In genomic region chr11:114202011-114202609, GRCh38 we compare ENCODE assay signal across 19 cellular contexts.
A peak's percentile ranks its signal among the peaks of the same experiment; 100 is the strongest.
DNase-seq lines count a peak whose midpoint lies in the region; ATAC-seq and TF ChIP-seq lines count a peak whose summit lies in the region.
"Had no signal": no experiment of that assay in that cellular context is flagged by ENCODE, and none has a peak within 500 bp of the region (broad histone marks: within the 10 kb centered on the region; RNA-seq: fewer than 3 reads in every experiment).

No MANE protein-coding gene starts in this region.

- H3K27me3 Mint-ChIP-seq in activated naive CD8-positive, alpha-beta T cell treated with anti-CD3 and anti-CD28 coated beads, Interleukin-2, amount 10 ng/mL, durations not matched to agents 7 days and 5 days: no peaks in the 10 kb centered on the region
- no peaks in the 10 kb centered on the region for H3K27me3 Mint-ChIP-seq in activated naive CD8-positive, alpha-beta T cell treated with anti-CD3 and anti-CD28 coated beads, Interleukin-2, amount 50 U/mL, for 24 hours
- H3K27me3 Mint-ChIP-seq in natural killer cell treated with Interleukin-12 subunit alpha and Interleukin-12 subunit beta and Interleukin-15 and Interleukin-18, amount 100 ng/mL, for 72 hours: no peaks in the 10 kb centered on the region
- H3K27me3 Mint-ChIP-seq: activated CD4-positive, alpha-beta T cell treated with anti-CD3 and anti-CD28 coated beads, Interleukin-2, amount 10 ng/mL, durations not matched to agents 7 days and 5 days had no signal

- no peak for DNase-seq in activated naive CD8-positive, alpha-beta T cell treated with anti-CD3 and anti-CD28 coated beads, Interleukin-2, amount 10 ng/mL, durations not matched to agents 7 days and 5 days
- DNase-seq in activated naive CD8-positive, alpha-beta T cell treated with anti-CD3 and anti-CD28 coated beads, Interleukin-2, amount 50 U/mL, for 24 hours: no peak
- peak; percentile 68 for DNase-seq in dermis blood vessel endothelial cell
- DNase-seq in natural killer cell treated with Interleukin-12 subunit alpha and Interleukin-12 subunit beta and Interleukin-15 and Interleukin-18, amount 100 ng/mL, for 72 hours (ENCODE audit: low spot score): no peak
- no peak for DNase-seq in tibial artery
- no peak for DNase-seq in anterior cingulate cortex (lab: John Stamatoyannopoulos, UW)
- no peak for DNase-seq in activated gamma-delta T cell (lab: John Stamatoyannopoulos, UW)
- DNase-seq: activated CD4-positive, alpha-beta T cell treated with anti-CD3 and anti-CD28 coated beads, Interleukin-2, amount 10 ng/mL, durations not matched to agents 7 days and 5 days; activated CD8-positive, alpha-beta memory T cell treated with anti-CD3 and anti-CD28 coated beads, Interleukin-2, amount 50 U/mL, for 4 hours; activated naive CD4-positive, alpha-beta T cell; BE2C; kidney glomerular epithelial cell; NCI-H187; nephron progenitor cell; RPMI8226; spleen; stimulated activated CD8-positive, alpha-beta memory T cell treated with anti-CD3 and anti-CD28 coated beads, Interleukin-4, amount 100 ng/mL, for 48 hours; testis had no signal

- H3K4me1 ChIP-seq in tibial artery: peaks cover 9 to 98% (median 60%) of the 10 kb centered on the region in 4 donors
- H3K4me1 ChIP-seq: BE2C had no signal

- no peaks in the 10 kb centered on the region for H3K9me3 Mint-ChIP-seq in activated naive CD8-positive, alpha-beta T cell treated with anti-CD3 and anti-CD28 coated beads, Interleukin-2, amount 10 ng/mL, durations not matched to agents 7 days and 5 days
- H3K9me3 Mint-ChIP-seq in activated naive CD8-positive, alpha-beta T cell treated with anti-CD3 and anti-CD28 coated beads, Interleukin-2, amount 50 U/mL, for 24 hours: no peaks in the 10 kb centered on the region
- H3K9me3 Mint-ChIP-seq in natural killer cell treated with Interleukin-12 subunit alpha and Interleukin-12 subunit beta and Interleukin-15 and Interleukin-18, amount 100 ng/mL, for 72 hours: no peaks in the 10 kb centered on the region
- H3K9me3 Mint-ChIP-seq: activated CD4-positive, alpha-beta T cell treated with anti-CD3 and anti-CD28 coated beads, Interleukin-2, amount 10 ng/mL, durations not matched to agents 7 days and 5 days; nephron progenitor cell had no signal

- H3K9me3 ChIP-seq in tibial artery: no peaks in the 10 kb centered on the region
- H3K9me3 ChIP-seq: BE2C, spleen, testis had no signal

- H3K36me3 Mint-ChIP-seq in activated naive CD8-positive, alpha-beta T cell treated with anti-CD3 and anti-CD28 coated beads, Interleukin-2, amount 10 ng/mL, durations not matched to agents 7 days and 5 days: no peaks in the 10 kb centered on the region
- H3K36me3 Mint-ChIP-seq in activated naive CD8-positive, alpha-beta T cell treated with anti-CD3 and anti-CD28 coated beads, Interleukin-2, amount 50 U/mL, for 24 hours (ENCODE audit: low read depth): no peaks in the 10 kb centered on the region
- H3K36me3 Mint-ChIP-seq in natural killer cell treated with Interleukin-12 subunit alpha and Interleukin-12 subunit beta and Interleukin-15 and Interleukin-18, amount 100 ng/mL, for 72 hours: no peaks in the 10 kb centered on the region

- H3K27ac ChIP-seq in tibial artery: peak overlapping the region; percentile 53 to 83
- H3K27ac ChIP-seq: spleen had no signal

- H3K27ac Mint-ChIP-seq in activated naive CD8-positive, alpha-beta T cell treated with anti-CD3 and anti-CD28 coated beads, Interleukin-2, amount 10 ng/mL, durations not matched to agents 7 days and 5 days: no peak overlapping the region
- H3K27ac Mint-ChIP-seq in activated naive CD8-positive, alpha-beta T cell treated with anti-CD3 and anti-CD28 coated beads, Interleukin-2, amount 50 U/mL, for 24 hours: no peak overlapping the region
- peak overlapping the region in 1 of 2 donors; percentile 84 for H3K27ac Mint-ChIP-seq in natural killer cell treated with Interleukin-12 subunit alpha and Interleukin-12 subunit beta and Interleukin-15 and Interleukin-18, amount 100 ng/mL, for 72 hours
- H3K27ac Mint-ChIP-seq: activated CD4-positive, alpha-beta T cell treated with anti-CD3 and anti-CD28 coated beads, Interleukin-2, amount 10 ng/mL, durations not matched to agents 7 days and 5 days; nephron progenitor cell had no signal

- intact Hi-C loops in tibial artery (cut with DNase I; ENCODE audit: low total_unique reads): loop anchor here (10.0 kb wide), 1 partner anchor 53 kb away; no protein-coding TSS in a partner anchor

- no peak overlapping the region for H3K4me3 ChIP-seq in tibial artery
- H3K4me3 ChIP-seq: spleen, testis had no signal

- peaks cover 41 to 53% (median 45%) of the 10 kb centered on the region in 3 donors for H3K36me3 ChIP-seq in tibial artery
- H3K36me3 ChIP-seq: BE2C had no signal

- H3K4me1 Mint-ChIP-seq in activated naive CD8-positive, alpha-beta T cell treated with anti-CD3 and anti-CD28 coated beads, Interleukin-2, amount 10 ng/mL, durations not matched to agents 7 days and 5 days: peaks cover 15% of the 10 kb centered on the region
- H3K4me1 Mint-ChIP-seq in activated naive CD8-positive, alpha-beta T cell treated with anti-CD3 and anti-CD28 coated beads, Interleukin-2, amount 50 U/mL, for 24 hours: peaks cover 4% of the 10 kb centered on the region
- peaks cover 3 to 29% of the 10 kb centered on the region in 2 donors for H3K4me1 Mint-ChIP-seq in natural killer cell treated with Interleukin-12 subunit alpha and Interleukin-12 subunit beta and Interleukin-15 and Interleukin-18, amount 100 ng/mL, for 72 hours (ENCODE audit: low read depth in 2 of 2)

- H3K4me3 Mint-ChIP-seq in activated naive CD8-positive, alpha-beta T cell treated with anti-CD3 and anti-CD28 coated beads, Interleukin-2, amount 10 ng/mL, durations not matched to agents 7 days and 5 days: no peak overlapping the region
- H3K4me3 Mint-ChIP-seq in activated naive CD8-positive, alpha-beta T cell treated with anti-CD3 and anti-CD28 coated beads, Interleukin-2, amount 50 U/mL, for 24 hours: no peak overlapping the region
- H3K4me3 Mint-ChIP-seq in natural killer cell treated with Interleukin-12 subunit alpha and Interleukin-12 subunit beta and Interleukin-15 and Interleukin-18, amount 100 ng/mL, for 72 hours: no peak overlapping the region
- H3K4me3 Mint-ChIP-seq: activated CD4-positive, alpha-beta T cell treated with anti-CD3 and anti-CD28 coated beads, Interleukin-2, amount 10 ng/mL, durations not matched to agents 7 days and 5 days; nephron progenitor cell had no signal

- peak; percentile 82 for ATAC-seq in activated naive CD8-positive, alpha-beta T cell treated with anti-CD3 and anti-CD28 coated beads, Interleukin-2, amount 10 ng/mL, durations not matched to agents 7 days and 5 days (ENCODE audit: low read depth)
- no peak for ATAC-seq in activated naive CD8-positive, alpha-beta T cell treated with anti-CD3 and anti-CD28 coated beads, Interleukin-2, amount 50 U/mL, for 24 hours
- ATAC-seq in natural killer cell treated with Interleukin-12 subunit alpha and Interleukin-12 subunit beta and Interleukin-15 and Interleukin-18, amount 100 ng/mL, for 72 hours: peak; percentile 67 to 70
- no peak for ATAC-seq in HG03439 (IDR thresholded peaks at IDR 0.05; ENCODE audit: unreplicated experiment)

- POLR2A ChIA-PET in activated naive CD8-positive, alpha-beta T cell treated with anti-CD3 and anti-CD28 coated beads, Interleukin-2, amount 10 ng/mL, durations not matched to agents 7 days and 5 days (lab: Charles Lee): interaction anchor here (1.0 kb wide), 1 partner anchor 9 kb away, joined by 3 read pairs; no protein-coding TSS in a partner anchor

- TF ChIP-seq CTCF in tibial artery (IDR thresholded peaks at IDR 0.05): no peak

- no peaks in the 10 kb centered on the region for H3K27me3 ChIP-seq in tibial artery
- H3K27me3 ChIP-seq: spleen, testis had no signal

Comparison
In these comparisons a context has a peak if more than half of its experiments do, and no peak if none do; other contexts are left out.
1. ATAC-seq: peak in activated naive CD8-positive, alpha-beta T cell treated with anti-CD3 and anti-CD28 coated beads, Interleukin-2, amount 10 ng/mL, durations not matched to agents 7 days and 5 days (single experiment) and natural killer cell treated with Interleukin-12 subunit alpha and Interleukin-12 subunit beta and Interleukin-15 and Interleukin-18, amount 100 ng/mL, for 72 hours (2 of 2); none in activated naive CD8-positive, alpha-beta T cell treated with anti-CD3 and anti-CD28 coated beads, Interleukin-2, amount 50 U/mL, for 24 hours (single experiment) and HG03439 (single experiment).